ENCODE assay signal across 10 cellular contexts in the genomic region with DNA sequence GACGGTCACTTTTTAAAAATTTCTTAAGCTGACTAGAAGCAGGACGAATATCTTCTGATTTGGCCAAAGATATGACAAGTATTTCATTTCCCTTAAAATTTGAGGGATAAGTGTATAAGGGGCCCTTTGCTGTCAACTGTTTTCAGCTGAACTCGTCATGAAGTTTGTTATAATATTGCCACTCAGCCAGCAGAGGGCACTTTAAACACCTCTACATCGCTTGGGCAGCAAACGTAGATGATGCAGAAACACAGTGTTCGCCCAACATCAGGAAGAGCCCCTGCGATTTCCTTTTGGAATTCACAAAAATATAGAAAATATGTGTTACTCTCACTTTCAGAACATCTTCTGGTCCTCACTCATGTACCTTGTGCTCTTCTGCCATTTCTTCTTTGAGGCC.
DNase-seq lines count a peak whose midpoint lies in the region; ATAC-seq and TF ChIP-seq lines count a peak whose summit lies in the region.
"Had no signal": no experiment of that assay in that cellular context is flagged by ENCODE, and none has a peak within 500 bp of the region (broad histone marks: within the 10 kb centered on the region; RNA-seq: fewer than 3 reads in every experiment).

No MANE protein-coding gene starts in this region.

- H3K27ac ChIP-seq in OCI-LY7 (ENCODE audit: low read depth, low read length, poor library complexity, severe bottlenecking) (no peak overlapping the region), esophagus squamous epithelium (no peak overlapping the region)

- H3K9me3 ChIP-seq in OCI-LY7 (ENCODE audit: low read length) (no peaks in the 10 kb centered on the region), esophagus squamous epithelium (no peaks in the 10 kb centered on the region)

- peak; percentile 40 for DNase-seq in D341Med (ENCODE audit: low spot score)
- DNase-seq in OCI-LY7 (ENCODE audit: low spot score), result no peak
- DNase-seq in iPS DF 4.7 (ENCODE audit: extremely low read depth, low spot score), result peak; percentile 2
- no peak for DNase-seq in 8988T
- DNase-seq in esophagus squamous epithelium (lab: John Stamatoyannopoulos, UW), result no peak
- no peak for DNase-seq in omental fat pad (ENCODE audit: low spot score)
- DNase-seq in stimulated activated CD4-positive, alpha-beta T cell treated with anti-CD3 and anti-CD28 coated beads, Interleukin-2, amount 100 ng/mL, for 24 hours, result no peak
- DNase-seq: activated effector memory CD4-positive, alpha-beta T cell treated with Interleukin-2 at 50 U/mL for 16 hours; NCI-H2171 treated with DMSO at 0.1 percent for 48 hours had no signal

- H3K9me2 ChIP-seq in OCI-LY7 (ENCODE audit: insufficient read depth, low read length), result no peaks in the 10 kb centered on the region

- WGBS in esophagus squamous epithelium, 2 donors, result 25 to 29% methylated on average over 7 of the region's 7 CpGs

- no peaks in the 10 kb centered on the region for H3K79me2 ChIP-seq in OCI-LY7 (ENCODE audit: insufficient read depth, low read depth, low read length)

- H4K20me1 ChIP-seq in OCI-LY7 (ENCODE audit: insufficient read depth, low read length), result no peaks in the 10 kb centered on the region

- CTCF ChIA-PET in OCI-LY7 (lab: Charles Lee; ENCODE audit: unreplicated experiment), result no interaction called here

- POLR2A ChIA-PET in OCI-LY7 (lab: Charles Lee), result interaction anchor here (0.6 kb wide), 1 partner anchor 26 kb away, joined by 3 read pairs; no protein-coding TSS in a partner anchor

- H3K4me1 ChIP-seq in OCI-LY7 (ENCODE audit: insufficient read depth, low read length, poor library complexity, severe bottlenecking) (no peaks in the 10 kb centered on the region), esophagus squamous epithelium (no peaks in the 10 kb centered on the region)

- H3K4me2 ChIP-seq in OCI-LY7 (ENCODE audit: low read length), result no peak overlapping the region

- no peak overlapping the region for H2AFZ ChIP-seq in OCI-LY7 (ENCODE audit: low read length)

- no TSS peak for BruUV-seq in OCI-LY7 (replicated peaks; lab: Mats Ljungman, UMichigan)

- no peak overlapping the region for H3K4me3 ChIP-seq in OCI-LY7 (ENCODE audit: low read depth, low read length, poor library complexity, severe bottlenecking)
- no peak overlapping the region for H3K4me3 ChIP-seq in esophagus squamous epithelium

- TF ChIP-seq CTCF in OCI-LY7 (conservative IDR thresholded peaks at IDR 0.05; ENCODE audit: low read length), result peak; percentile 63
- no peak for TF ChIP-seq CTCF in esophagus squamous epithelium (IDR thresholded peaks at IDR 0.05)
- no peak for TF ChIP-seq CTCF in omental fat pad (IDR thresholded peaks at IDR 0.05)

- no peaks in the 10 kb centered on the region for H3K27me3 ChIP-seq in esophagus squamous epithelium

- intact Hi-C loops in OCI-LY7 (cut with micrococcal nuclease; ENCODE audit: unreplicated experiment), result no loop called here
- intact Hi-C loops in esophagus squamous epithelium (cut with DNase I), result no loop called here

- H3K36me3 ChIP-seq in OCI-LY7 (ENCODE audit: insufficient read depth, low read length) (no peaks in the 10 kb centered on the region), esophagus squamous epithelium (no peaks in the 10 kb centered on the region)

- ATAC-seq in GM19468 (IDR thresholded peaks at IDR 0.05; ENCODE audit: extremely low read depth, unreplicated experiment) (peak; percentile 49), omental fat pad (ENCODE audit: low FRiP score) (no peak)

- TF ChIP-seq POLR2A in esophagus squamous epithelium (IDR thresholded peaks at IDR 0.05), result no peak

Comparison
In these comparisons a context has a peak if more than half of its experiments do, and no peak if none do; other contexts are left out.
1. DNase-seq: peak in D341Med (single experiment) and iPS DF 4.7 (single experiment); none in OCI-LY7 (single experiment), 8988T (single experiment), esophagus squamous epithelium (single experiment), omental fat pad (single experiment) and stimulated activated CD4-positive, alpha-beta T cell treated with anti-CD3 and anti-CD28 coated beads, Interleukin-2, amount 100 ng/mL, for 24 hours (0 of 2).